Comparison of ENCODE assay signal across 15 cellular contexts in genomic region chr7:27182285-27182827, GRCh38. TPM values are rescaled to one million over a fixed set of nuclear protein-coding genes. Genes with fewer than 3 reads are reported as not detected.
DNase-seq lines count a peak whose midpoint lies in the region; ATAC-seq and TF ChIP-seq lines count a peak whose summit lies in the region.
"Had no signal": no experiment of that assay in that cellular context is flagged by ENCODE, and none has a peak within 500 bp of the region (broad histone marks: within the 10 kb centered on the region; RNA-seq: fewer than 3 reads in every experiment).

No MANE protein-coding gene starts in this region.

- H3K9me3 Mint-ChIP-seq in activated CD8-positive, alpha-beta memory T cell treated with anti-CD3 and anti-CD28 coated beads, Interleukin-2, amount 10 ng/mL, durations not matched to agents 7 days and 5 days (ENCODE audit: low read depth), result no peaks in the 10 kb centered on the region
- H3K9me3 Mint-ChIP-seq in central memory CD8-positive, alpha-beta T cell, result no peaks in the 10 kb centered on the region
- peaks cover 3% of the 10 kb centered on the region for H3K9me3 Mint-ChIP-seq in T-helper 2 cell treated with Interferon-gamma antibody and Interleukin-4, amounts not matched to agents 5 μg/mL and 100 μg/mL, for 36 hours
- H3K9me3 Mint-ChIP-seq: activated naive CD8-positive, alpha-beta T cell treated with anti-CD3 and anti-CD28 coated beads, Interleukin-2, amount 50 U/mL, for 24 hours; dendritic cell treated with granulocyte-macrophage colony-stimulating factor and Interleukin-4, amounts not matched to agents 40 ng/mL and 50 ng/mL, for 4 days had no signal

- H3K4me1 ChIP-seq in muscle layer of colon (ENCODE audit: insufficient read depth, low read length), result peaks cover 34% of the 10 kb centered on the region
- H3K4me1 ChIP-seq in transverse colon, result peaks cover 21 to 47% (median 41%) of the 10 kb centered on the region in 4 donors

- H3K27me3 ChIP-seq in muscle layer of colon (ENCODE audit: control insufficient read depth in 1 of 2, insufficient read depth in 2 of 2, low read length in 2 of 2) (no peaks in the 10 kb centered on the region), transverse colon (peaks cover 42% of the 10 kb centered on the region)

- no peaks in the 10 kb centered on the region for H3K36me3 Mint-ChIP-seq in activated CD8-positive, alpha-beta memory T cell treated with anti-CD3 and anti-CD28 coated beads, Interleukin-2, amount 10 ng/mL, durations not matched to agents 7 days and 5 days
- peaks cover 19% of the 10 kb centered on the region for H3K36me3 Mint-ChIP-seq in central memory CD8-positive, alpha-beta T cell (ENCODE audit: insufficient read depth)
- peaks cover 2% of the 10 kb centered on the region for H3K36me3 Mint-ChIP-seq in T-helper 2 cell treated with Interferon-gamma antibody and Interleukin-4, amounts not matched to agents 5 μg/mL and 100 μg/mL, for 36 hours (ENCODE audit: low read depth)

- TF ChIP-seq EP300 in transverse colon (IDR thresholded peaks at IDR 0.05; ENCODE audit: low read depth), result no peak

- no peak overlapping the region for H3K4me3 Mint-ChIP-seq in activated CD8-positive, alpha-beta memory T cell treated with anti-CD3 and anti-CD28 coated beads, Interleukin-2, amount 10 ng/mL, durations not matched to agents 7 days and 5 days
- peak overlapping the region; percentile 28 for H3K4me3 Mint-ChIP-seq in central memory CD8-positive, alpha-beta T cell
- no peak overlapping the region for H3K4me3 Mint-ChIP-seq in T-helper 2 cell treated with Interferon-gamma antibody and Interleukin-4, amounts not matched to agents 5 μg/mL and 100 μg/mL, for 36 hours
- H3K4me3 Mint-ChIP-seq: activated naive CD8-positive, alpha-beta T cell treated with anti-CD3 and anti-CD28 coated beads, Interleukin-2, amount 50 U/mL, for 24 hours; dendritic cell treated with granulocyte-macrophage colony-stimulating factor and Interleukin-4, amounts not matched to agents 40 ng/mL and 50 ng/mL, for 4 days had no signal

- H3K36me3 ChIP-seq in muscle layer of colon (ENCODE audit: insufficient read depth, low read length), result peaks cover 8% of the 10 kb centered on the region
- no peaks in the 10 kb centered on the region for H3K36me3 ChIP-seq in transverse colon

- H3K4me3 ChIP-seq in muscle layer of colon (ENCODE audit: low read depth in 1 of 2, low read length in 2 of 2) (peak overlapping the region in 1 of 2 donors; percentile 81), transverse colon (peak overlapping the region in 3 of 4 donors; percentile 56 to 79 (median 68))

- no peak overlapping the region for H3K27ac Mint-ChIP-seq in activated CD8-positive, alpha-beta memory T cell treated with anti-CD3 and anti-CD28 coated beads, Interleukin-2, amount 10 ng/mL, durations not matched to agents 7 days and 5 days
- H3K27ac Mint-ChIP-seq in central memory CD8-positive, alpha-beta T cell (ENCODE audit: low read depth), result no peak overlapping the region
- H3K27ac Mint-ChIP-seq in T-helper 2 cell treated with Interferon-gamma antibody and Interleukin-4, amounts not matched to agents 5 μg/mL and 100 μg/mL, for 36 hours, result no peak overlapping the region
- H3K27ac Mint-ChIP-seq: activated naive CD8-positive, alpha-beta T cell treated with anti-CD3 and anti-CD28 coated beads, Interleukin-2, amount 50 U/mL, for 24 hours; dendritic cell treated with granulocyte-macrophage colony-stimulating factor and Interleukin-4, amounts not matched to agents 40 ng/mL and 50 ng/mL, for 4 days had no signal

- intact Hi-C loops in transverse colon (cut with DNase I; ENCODE audit: low total_unique reads), result no loop called here

- no peak for TF ChIP-seq POLR2A in transverse colon (IDR thresholded peaks at IDR 0.05)

- no peak for ATAC-seq in activated CD8-positive, alpha-beta memory T cell treated with anti-CD3 and anti-CD28 coated beads, Interleukin-2, amount 10 ng/mL, durations not matched to agents 7 days and 5 days
- no peak for ATAC-seq in central memory CD8-positive, alpha-beta T cell (replicated peaks; ENCODE audit: extremely low read depth, poor library complexity, severe bottlenecking)
- ATAC-seq in HG03460 (IDR thresholded peaks at IDR 0.05; ENCODE audit: unreplicated experiment), result no peak
- ATAC-seq: activated naive CD8-positive, alpha-beta T cell treated with anti-CD3 and anti-CD28 coated beads, Interleukin-2, amount 50 U/mL, for 24 hours had no signal

- no peak for TF ChIP-seq CTCF in transverse colon (IDR thresholded peaks at IDR 0.05)

- DNase-seq in activated CD8-positive, alpha-beta memory T cell treated with anti-CD3 and anti-CD28 coated beads for 24 hours, result peak; percentile 52
- no peak for DNase-seq in activated CD8-positive, alpha-beta memory T cell treated with anti-CD3 and anti-CD28 coated beads, Interleukin-2, amount 10 ng/mL, durations not matched to agents 7 days and 5 days
- DNase-seq in central memory CD8-positive, alpha-beta T cell (ENCODE audit: low spot score in 2 of 2), result no peak
- peak; percentile 14 for DNase-seq in transverse colon
- no peak for DNase-seq in T-helper 2 cell treated with Interferon-gamma antibody and Interleukin-4, amounts not matched to agents 5 μg/mL and 100 μg/mL, for 36 hours (ENCODE audit: low spot score)
- DNase-seq in NCI-H748 (lab: John Stamatoyannopoulos, UW; ENCODE audit: unreplicated experiment), result no peak
- DNase-seq: Calu3; NK-92 treated with Interleukin-12 subunit alpha and Interleukin-12 subunit beta, amount 100 ng/mL, for 24 hours had no signal

- peak overlapping the region; percentile 96 for H3K27ac ChIP-seq in muscle layer of colon (ENCODE audit: low read depth, low read length)
- peak overlapping the region; percentile 95 to 99 (median 98) for H3K27ac ChIP-seq in transverse colon
- H3K27ac ChIP-seq: 22Rv1, KMS-11 had no signal

- in situ Hi-C loops in transverse colon (cut with MboI; ENCODE audit: low pct_ligation_motif_present in 1 of 4, low pct_unique_long_range_greater_than_20kb in 1 of 4, low sequenced_read_pairs in 3 of 4), result loop anchor here in 3 of 4 donors (10.0 to 25.0 kb wide), 2 partner anchors 1320 to 1328 kb away; no protein-coding TSS in a partner anchor

- H3K9me3 ChIP-seq in muscle layer of colon (ENCODE audit: low read length) (no peaks in the 10 kb centered on the region), transverse colon (no peaks in the 10 kb centered on the region)

- 20 to 23% methylated on average over 1 to 3 of the region's 3 CpGs for WGBS in transverse colon (ENCODE audit: low coverage in 1 of 2), 2 donors

- peak overlapping the region; percentile 85 for H3K9ac ChIP-seq in muscle layer of colon (ENCODE audit: low read length)
- H3K9ac ChIP-seq: KMS-11 had no signal

- H3K4me1 Mint-ChIP-seq in activated CD8-positive, alpha-beta memory T cell treated with anti-CD3 and anti-CD28 coated beads, Interleukin-2, amount 10 ng/mL, durations not matched to agents 7 days and 5 days, result peaks cover 20% of the 10 kb centered on the region
- peaks cover 34% of the 10 kb centered on the region for H3K4me1 Mint-ChIP-seq in central memory CD8-positive, alpha-beta T cell
- H3K4me1 Mint-ChIP-seq in T-helper 2 cell treated with Interferon-gamma antibody and Interleukin-4, amounts not matched to agents 5 μg/mL and 100 μg/mL, for 36 hours (ENCODE audit: low read depth), result peaks cover 20% of the 10 kb centered on the region

- H3K27me3 Mint-ChIP-seq in activated CD8-positive, alpha-beta memory T cell treated with anti-CD3 and anti-CD28 coated beads, Interleukin-2, amount 10 ng/mL, durations not matched to agents 7 days and 5 days, result peaks cover 86% of the 10 kb centered on the region
- H3K27me3 Mint-ChIP-seq in central memory CD8-positive, alpha-beta T cell, result peaks cover 90% of the 10 kb centered on the region
- H3K27me3 Mint-ChIP-seq in T-helper 2 cell treated with Interferon-gamma antibody and Interleukin-4, amounts not matched to agents 5 μg/mL and 100 μg/mL, for 36 hours (ENCODE audit: low read depth), result peaks cover 86% of the 10 kb centered on the region

- CTCF ChIA-PET in activated CD8-positive, alpha-beta memory T cell treated with anti-CD3 and anti-CD28 coated beads, Interleukin-2, amount 10 ng/mL, durations not matched to agents 7 days and 5 days (lab: Charles Lee), result interaction anchor here (1.0 to 2.0 kb wide), 3 partner anchors 14 to 21 kb away, joined by 3 to 13 read pairs (median 4); no protein-coding TSS in a partner anchor

RNA-seq across cellular contexts. Expression of gene HOXA11, which starts 2.7 kb away (rescaled TPM):
- not detected for total RNA-seq in activated CD8-positive, alpha-beta memory T cell treated with anti-CD3 and anti-CD28 coated beads, Interleukin-2, amount 10 ng/mL, durations not matched to agents 7 days and 5 days
- 10 to 100 TPM in 1 of 4 donors, 1 to 10 TPM in 3; 4.5 to 21.3 (median 7.7) TPM for total RNA-seq in transverse colon

RNA-seq across cellular contexts. Expression of gene HOXA10, which starts 8.2 kb away (rescaled TPM):
- total RNA-seq in activated CD8-positive, alpha-beta memory T cell treated with anti-CD3 and anti-CD28 coated beads, Interleukin-2, amount 10 ng/mL, durations not matched to agents 7 days and 5 days, result not detected
- 10 to 100 TPM; 19.8 to 68.9 (median 36.4) TPM for total RNA-seq in transverse colon
- total RNA-seq: SK-MEL-5 had no signal

RNA-seq across cellular contexts. Expression of gene HOXA9, which starts 17.0 kb away (rescaled TPM):
- not detected for total RNA-seq in activated CD8-positive, alpha-beta memory T cell treated with anti-CD3 and anti-CD28 coated beads, Interleukin-2, amount 10 ng/mL, durations not matched to agents 7 days and 5 days
- 100 to 1,000 TPM in 1 of 4 donors, 10 to 100 TPM in 3; 19.5 to 130 (median 50.6) TPM for total RNA-seq in transverse colon
- total RNA-seq: SK-MEL-5 had no signal

RNA-seq across cellular contexts. Expression of gene HOXA13, which starts 17.5 kb away (rescaled TPM):
- not detected for total RNA-seq in activated CD8-positive, alpha-beta memory T cell treated with anti-CD3 and anti-CD28 coated beads, Interleukin-2, amount 10 ng/mL, durations not matched to agents 7 days and 5 days
- total RNA-seq in transverse colon, result 10 to 100 TPM; 22.5 to 69.9 (median 38.7) TPM

RNA-seq across cellular contexts. Expression of gene HOXA7, which starts 25.9 kb away (rescaled TPM):
- not detected for total RNA-seq in activated CD8-positive, alpha-beta memory T cell treated with anti-CD3 and anti-CD28 coated beads, Interleukin-2, amount 10 ng/mL, durations not matched to agents 7 days and 5 days
- total RNA-seq in transverse colon, result 10 to 100 TPM in 3 of 4 donors, 1 to 10 TPM in 1; 7.0 to 22.9 (median 12.8) TPM
- total RNA-seq: Calu3, SK-MEL-5 had no signal

Comparison
In these comparisons a context has a peak if more than half of its experiments do, and no peak if none do; other contexts are left out.
1. DNase-seq: peak in activated CD8-positive, alpha-beta memory T cell treated with anti-CD3 and anti-CD28 coated beads for 24 hours (single experiment) and transverse colon (single experiment); none in activated CD8-positive, alpha-beta memory T cell treated with anti-CD3 and anti-CD28 coated beads, Interleukin-2, amount 10 ng/mL, durations not matched to agents 7 days and 5 days (single experiment), central memory CD8-positive, alpha-beta T cell (0 of 2), T-helper 2 cell treated with Interferon-gamma antibody and Interleukin-4, amounts not matched to agents 5 μg/mL and 100 μg/mL, for 36 hours (single experiment) and NCI-H748 (single experiment).
2. RNA of gene HOXA11, which starts 2.7 kb away (total RNA-seq): 4.5 to 21.3 TPM in transverse colon; not detected in activated CD8-positive, alpha-beta memory T cell treated with anti-CD3 and anti-CD28 coated beads, Interleukin-2, amount 10 ng/mL, durations not matched to agents 7 days and 5 days; every median in the first group is over 4 times any median in the second.
3. RNA of gene HOXA10, which starts 8.2 kb away (total RNA-seq): 19.8 to 68.9 TPM in transverse colon; not detected in activated CD8-positive, alpha-beta memory T cell treated with anti-CD3 and anti-CD28 coated beads, Interleukin-2, amount 10 ng/mL, durations not matched to agents 7 days and 5 days; every median in the first group is over 10 times any median in the second.
4. RNA of gene HOXA9, which starts 17.0 kb away (total RNA-seq): 19.5 to 130 TPM in transverse colon; not detected in activated CD8-positive, alpha-beta memory T cell treated with anti-CD3 and anti-CD28 coated beads, Interleukin-2, amount 10 ng/mL, durations not matched to agents 7 days and 5 days; every median in the first group is over 10 times any median in the second.